ENCODE assay signal across 8 cellular contexts in the genomic region with DNA sequence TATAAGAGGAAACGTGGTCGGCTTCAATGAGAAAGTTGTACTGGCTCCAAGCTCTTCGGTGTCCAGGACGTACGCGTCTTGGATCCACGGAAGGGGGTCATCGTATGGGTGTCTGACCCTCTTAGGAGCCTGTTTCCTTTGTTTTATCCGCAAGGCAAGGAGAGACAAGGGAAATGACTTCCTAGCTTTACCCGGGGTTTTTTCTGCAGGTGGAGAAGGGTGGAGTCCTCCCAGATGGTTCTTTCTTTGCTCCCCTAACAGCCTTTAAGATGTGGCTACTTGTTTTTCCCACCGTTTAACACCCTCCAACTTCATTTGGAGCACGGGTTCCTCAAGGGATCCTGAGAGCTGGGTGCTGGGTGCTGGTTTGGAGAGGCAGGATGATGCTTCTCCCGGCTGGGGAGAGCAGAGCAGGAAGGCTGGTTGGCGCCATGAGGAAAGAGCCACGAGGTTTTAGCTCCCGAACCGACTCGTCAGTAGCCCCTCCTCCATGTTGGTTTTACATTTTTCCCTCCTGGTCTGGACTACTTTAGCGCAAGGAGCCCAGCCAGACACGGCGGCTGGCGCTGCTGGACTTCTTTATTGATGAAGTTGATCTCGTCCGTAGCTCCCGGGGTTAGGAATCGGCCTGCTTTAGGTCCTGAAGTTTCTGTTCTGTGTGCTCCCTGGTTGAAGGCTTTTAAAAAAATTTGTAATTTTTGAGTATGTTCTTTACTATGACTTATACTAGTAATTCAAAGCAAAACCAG.
DNase-seq lines count a peak whose midpoint lies in the region; ATAC-seq and TF ChIP-seq lines count a peak whose summit lies in the region.

No MANE protein-coding gene starts in this region.

- no peaks in the 10 kb centered on the region for H3K36me3 ChIP-seq in SU-DHL-6 (ENCODE audit: low read length)

- H3K27ac ChIP-seq in SU-DHL-6 (ENCODE audit: low read depth, low read length) = peak overlapping the region; percentile 73

- H4K20me1 ChIP-seq in SU-DHL-6 (ENCODE audit: low read depth, low read length) = peaks cover 3% of the 10 kb centered on the region; the same call in 1 of the 2 replicates

- no peak for TF ChIP-seq CTCF in SU-DHL-6 (IDR thresholded peaks at IDR 0.05; ENCODE audit: insufficient read depth, low read length, poor library complexity, severe bottlenecking)

- H3K9me3 ChIP-seq in SU-DHL-6 (ENCODE audit: insufficient read depth, low read length) = no peaks in the 10 kb centered on the region

- H3K9me2 ChIP-seq in SU-DHL-6 (replicated peaks; ENCODE audit: insufficient read depth, low read length) = no peaks in the 10 kb centered on the region

- peak overlapping the region; percentile 60 for H3K4me3 ChIP-seq in SU-DHL-6 (ENCODE audit: insufficient read depth, low read length, poor library complexity, severe bottlenecking)

- peak; percentile 5 for ATAC-seq in HG02571 (IDR thresholded peaks at IDR 0.05; ENCODE audit: unreplicated experiment)

- H3K27me3 ChIP-seq in SU-DHL-6 (ENCODE audit: low read length) = no peaks in the 10 kb centered on the region

- H2AFZ ChIP-seq in SU-DHL-6 (ENCODE audit: low read depth, low read length, severe bottlenecking) = peak overlapping the region; percentile 61

- H3F3A ChIP-seq in SU-DHL-6 (ENCODE audit: insufficient read depth) = peaks cover 5% of the 10 kb centered on the region; the same call in 1 of the 2 replicates

- DNase-seq in activated T-cell treated with anti-CD3 and anti-CD28 coated beads for 48 hours (ENCODE audit: low read depth) (peak; percentile 12), activated T-cell treated with anti-CD3 and anti-CD28 coated beads for 4 hours (no peak), NCI-H1417 (lab: John Stamatoyannopoulos, UW) (peak; percentile 90 to 92 (median 91)), dedifferentiated amniotic fluid mesenchymal stem cell (ENCODE audit: extremely low spot score) (peak; percentile 83), left kidney (ENCODE audit: low read depth, low spot score) (peak; percentile 91)
- peak in 2 of 3 donors; percentile 4 to 27 for DNase-seq in stimulated activated CD4-positive, alpha-beta T cell treated with anti-CD3 and anti-CD28 coated beads, TNF-alpha, amount 100 ng/mL, for 48 hours (ENCODE audit: low read depth in 3 of 3)

- peaks cover 59% of the 10 kb centered on the region for H3K79me2 ChIP-seq in SU-DHL-6 (ENCODE audit: insufficient read depth, low read length)

- H3K4me2 ChIP-seq in SU-DHL-6 (ENCODE audit: low read depth, low read length, poor library complexity, severe bottlenecking) = peak overlapping the region; percentile 84

- peak overlapping the region; percentile 86 for H3K9ac ChIP-seq in SU-DHL-6 (ENCODE audit: low read length)
